In the genomic region with DNA sequence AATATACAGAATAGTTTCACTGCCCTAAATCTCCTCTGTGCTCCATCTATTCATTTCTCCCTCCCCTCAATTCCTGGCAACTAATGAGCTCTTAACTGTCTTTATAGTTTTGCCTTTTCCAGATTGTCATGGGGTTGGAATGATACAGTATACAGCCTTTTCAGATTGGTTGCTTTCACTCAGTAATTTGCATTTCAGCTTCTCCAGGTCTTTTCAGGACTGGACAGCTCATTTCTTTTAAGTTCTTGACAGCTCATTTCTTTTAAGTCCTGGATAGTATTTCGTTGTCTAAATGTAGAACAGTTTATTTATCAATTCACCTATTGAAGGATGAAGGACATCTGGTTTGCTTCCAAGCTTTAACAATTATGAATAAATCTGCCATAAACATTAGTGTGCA, we compare ENCODE assay signal across 26 cellular contexts. TPM values are rescaled to one million over a fixed set of nuclear protein-coding genes. Genes with fewer than 3 reads are reported as not detected.
DNase-seq lines count a peak whose midpoint lies in the region; FAIRE-seq and TF ChIP-seq lines count a peak whose summit lies in the region.
"Had no signal": no experiment of that assay in that cellular context is flagged by ENCODE, and none has a peak within 500 bp of the region (broad histone marks: within the 10 kb centered on the region; RNA-seq: fewer than 3 reads in every experiment).

No MANE protein-coding gene starts in this region.

- H3K4me1 Mint-ChIP-seq in MCF 10A (ENCODE audit: insufficient read depth, unreplicated experiment), result no peaks in the 10 kb centered on the region
- H3K4me1 Mint-ChIP-seq: CD14-positive monocyte; CD4-positive, alpha-beta memory T cell had no signal

- POLR2A ChIA-PET in MCF 10A (lab: Yijun Ruan, JAX), result interaction anchor here (0.6 kb wide), 1 partner anchor 210 kb away, joined by 3 read pairs; no protein-coding TSS in a partner anchor

- TF ChIP-seq POLR2A in breast epithelium (IDR thresholded peaks at IDR 0.05), result no peak
- no peak for TF ChIP-seq POLR2A in H54 (IDR thresholded peaks at IDR 0.05; ENCODE audit: low read depth, low read length)

- no peak overlapping the region for H3K9ac ChIP-seq in mammary epithelial cell (ENCODE audit: insufficient read depth, low read length)
- no peak overlapping the region for H3K9ac ChIP-seq in GM23248
- H3K9ac ChIP-seq in kidney (ENCODE audit: low read length in 2 of 2), result no peak overlapping the region
- H3K9ac ChIP-seq: BLaER1 had no signal

- H4K20me1 ChIP-seq in mammary epithelial cell (ENCODE audit: insufficient read depth, low read length) (no peaks in the 10 kb centered on the region), GM23248 (ENCODE audit: insufficient read depth) (no peaks in the 10 kb centered on the region)
- H4K20me1 ChIP-seq: BLaER1 had no signal

- H3K36me3 ChIP-seq in breast epithelium (no peaks in the 10 kb centered on the region), mammary epithelial cell (ENCODE audit: insufficient read depth, low read length) (no peaks in the 10 kb centered on the region), GM23248 (ENCODE audit: low read depth) (no peaks in the 10 kb centered on the region), kidney (ENCODE audit: control insufficient read depth in 1 of 2, insufficient read depth in 2 of 2, low read length in 2 of 2) (no peaks in the 10 kb centered on the region)
- H3K36me3 ChIP-seq: BLaER1 had no signal

- in situ Hi-C loops in mammary epithelial cell (cut with MboI; ENCODE audit: low sequenced_read_pairs in 2 of 2) (no loop called here), GM23248 (cut with MboI) (no loop called here)

- no peaks in the 10 kb centered on the region for H3K27me3 Mint-ChIP-seq in MCF 10A (ENCODE audit: insufficient read depth, unreplicated experiment)

- H3K27ac ChIP-seq in breast epithelium, result no peak overlapping the region
- H3K27ac ChIP-seq in mammary epithelial cell (ENCODE audit: insufficient read depth, low read depth, low read length), result no peak overlapping the region
- H3K27ac ChIP-seq in GM23248, result no peak overlapping the region
- H3K27ac ChIP-seq in kidney (ENCODE audit: low read depth in 2 of 2, low read length in 2 of 2), result no peak overlapping the region
- H3K27ac ChIP-seq: BLaER1 had no signal

- dilution Hi-C loops in mammary epithelial cell (cut with HindIII; ENCODE audit: low sequenced_read_pairs), result no loop called here

- H2AFZ ChIP-seq in mammary epithelial cell (ENCODE audit: low read depth, low read length) (no peak overlapping the region), GM23248 (no peak overlapping the region)

- CTCF ChIA-PET in MCF 10A (lab: Yijun Ruan, JAX), result interaction anchor here (0.6 kb wide), 1 partner anchor 451 kb away, joined by 3 read pairs; no protein-coding TSS in a partner anchor
- CTCF ChIA-PET in mammary epithelial cell (lab: Charles Lee; ENCODE audit: low non-redundant PET), result interaction anchor here (0.6 kb wide), 1 partner anchor 11 kb away, joined by 3 read pairs; no protein-coding TSS in a partner anchor

- BruUV-seq in MCF 10A (replicated peaks; lab: Mats Ljungman, UMichigan), result no TSS peak
- no TSS peak for BruUV-seq in mammary epithelial cell (replicated peaks; lab: Mats Ljungman, UMichigan)

- H3K4me3 ChIP-seq in breast epithelium, result no peak overlapping the region
- H3K4me3 ChIP-seq in LNCaP clone FGC (ENCODE audit: low read depth, low read length), result no peak overlapping the region
- no peak overlapping the region for H3K4me3 ChIP-seq in mammary epithelial cell (replicated peaks in 1 of 3; ENCODE audit: insufficient read depth in 1 of 3, low read depth in 2 of 3, low read length in 3 of 3)
- no peak overlapping the region for H3K4me3 ChIP-seq in GM23248
- H3K4me3 ChIP-seq in kidney (ENCODE audit: low read length in 2 of 2), result no peak overlapping the region
- H3K4me3 ChIP-seq: BLaER1, K562 had no signal

- H3K4me2 ChIP-seq in mammary epithelial cell (ENCODE audit: insufficient read depth, low read depth, low read length) (no peak overlapping the region), GM23248 (ENCODE audit: unreplicated experiment) (no peak overlapping the region)
- H3K4me2 ChIP-seq: BLaER1 had no signal

- no peaks in the 10 kb centered on the region for H3K9me2 ChIP-seq in GM23248 (ENCODE audit: insufficient read depth)

- FAIRE-seq in kidney (lab: Jason Lieb, UNC) (no peak), H54 (lab: Jason Lieb, UNC) (no peak)
- FAIRE-seq: D721Med, GM12892, GM18507, HepG2, K562 had no signal

- no peaks in the 10 kb centered on the region for H3K36me3 Mint-ChIP-seq in MCF 10A (ENCODE audit: insufficient read depth, unreplicated experiment)
- H3K36me3 Mint-ChIP-seq: CD14-positive monocyte; CD4-positive, alpha-beta memory T cell had no signal

- no peaks in the 10 kb centered on the region for H3K4me1 ChIP-seq in breast epithelium
- no peaks in the 10 kb centered on the region for H3K4me1 ChIP-seq in mammary epithelial cell (ENCODE audit: insufficient read depth, low read length)
- H3K4me1 ChIP-seq in GM23248 (ENCODE audit: insufficient read depth), result no peaks in the 10 kb centered on the region
- no peaks in the 10 kb centered on the region for H3K4me1 ChIP-seq in kidney (ENCODE audit: control insufficient read depth in 1 of 2, insufficient read depth in 1 of 2, low read depth in 1 of 2, low read length in 2 of 2)
- H3K4me1 ChIP-seq: BLaER1 had no signal

- intact Hi-C loops in MCF 10A (cut with micrococcal nuclease), result no loop called here
- intact Hi-C loops in breast epithelium (cut with DNase I; ENCODE audit: low total_unique reads), result no loop called here
- intact Hi-C loops in mammary epithelial cell (cut with micrococcal nuclease), result no loop called here
- intact Hi-C loops in kidney (cut with DNase I), result no loop called here

- DNase-seq in MCF 10A (ENCODE audit: unreplicated experiment) (peak; percentile 14), breast epithelium (ENCODE audit: low spot score in 2 of 2) (no peak), LNCaP clone FGC (ENCODE audit: low read depth) (peak; percentile 19), mammary epithelial cell (peak; percentile 41), GM23248 (no peak), kidney (no peak), H54 (ENCODE audit: insufficient read length, low spot score) (no peak), HuH-7 (ENCODE audit: low spot score) (no peak)
- DNase-seq: 8988T; CD4-positive, alpha-beta memory T cell; DMS153; DMS79; GDM1; HCEC 1CT; HFFc6 had no signal

- H3K79me2 ChIP-seq in mammary epithelial cell (ENCODE audit: insufficient read depth, low read length), result no peaks in the 10 kb centered on the region
- H3K79me2 ChIP-seq in GM23248 (ENCODE audit: insufficient read depth), result no peaks in the 10 kb centered on the region

- TF ChIP-seq CTCF in MCF 10A (IDR thresholded peaks at IDR 0.05; ENCODE audit: unreplicated experiment), result no peak
- TF ChIP-seq CTCF in breast epithelium (IDR thresholded peaks at IDR 0.05), result no peak
- no peak for TF ChIP-seq CTCF in LNCaP clone FGC (IDR thresholded peaks at IDR 0.05; ENCODE audit: control insufficient read depth, extremely low read depth, insufficient read depth)
- no peak for TF ChIP-seq CTCF in mammary epithelial cell (conservative IDR thresholded peaks at IDR 0.05 in 1 of 2, IDR thresholded peaks at IDR 0.05 in 1 of 2; ENCODE audit: extremely low read depth in 1 of 2, insufficient read depth in 1 of 2, low read depth in 1 of 2, low read length in 2 of 2)
- TF ChIP-seq CTCF in kidney (IDR thresholded peaks at IDR 0.05; ENCODE audit: borderline replicate concordance, extremely low read depth, insufficient read depth), result no peak

- WGBS in mammary epithelial cell (ENCODE audit: low coverage, missing lambda C conversion rate), result 0% methylated on average over 1 of the region's 1 CpG
- 0 to 4% methylated on average over 1 of the region's 1 CpG for WGBS in GM23248 (ENCODE audit: low coverage in 1 of 2, low lambda C conversion rate in 2 of 2, missing lambda C conversion rate in 2 of 2), 2 experiments

- H3K27me3 ChIP-seq in breast epithelium (no peaks in the 10 kb centered on the region), mammary epithelial cell (ENCODE audit: insufficient read depth, low read length) (no peaks in the 10 kb centered on the region), GM23248 (replicated peaks; ENCODE audit: insufficient read depth) (no peaks in the 10 kb centered on the region)
- H3K27me3 ChIP-seq: BLaER1 had no signal

- no peak overlapping the region for H3K4me3 Mint-ChIP-seq in MCF 10A (ENCODE audit: unreplicated experiment)
- H3K4me3 Mint-ChIP-seq: CD14-positive monocyte; CD4-positive, alpha-beta memory T cell; HFFc6 had no signal

- H3K27ac Mint-ChIP-seq in MCF 10A (ENCODE audit: low read depth, unreplicated experiment), result no peak overlapping the region
- H3K27ac Mint-ChIP-seq: CD14-positive monocyte; CD4-positive, alpha-beta memory T cell; HFFc6 had no signal

- no peaks in the 10 kb centered on the region for H3F3A ChIP-seq in GM23248 (ENCODE audit: insufficient read depth)

- H3K9me3 ChIP-seq in breast epithelium (peaks cover 13 to 23% of the 10 kb centered on the region in 2 donors), mammary epithelial cell (replicated peaks; ENCODE audit: insufficient read depth, low read length) (no peaks in the 10 kb centered on the region), GM23248 (ENCODE audit: low read depth) (peaks cover 6% of the 10 kb centered on the region), kidney (ENCODE audit: control insufficient read depth in 1 of 2, low read length in 2 of 2) (peaks cover 0 to 7% of the 10 kb centered on the region in 2 donors)

- H3K9me3 Mint-ChIP-seq in MCF 10A (ENCODE audit: unreplicated experiment), result no peaks in the 10 kb centered on the region

RNA-seq across cellular contexts. Expression of a gene that starts 22.6 kb away (rescaled TPM):
- total RNA-seq in MCF 10A (2022) (not detected in 2 replicates), breast epithelium (not detected), mammary epithelial cell (not detected), kidney (not detected)
- polyA plus RNA-seq in mammary epithelial cell (not detected), GM23248 (2016; fragmentation: Nextera tagmentation; extraction: Ambion mirVana) (not detected in 2 replicates), kidney (ENCODE audit: insufficient read depth, low read depth, low replicate concordance) (not detected)
- not detected for polyA minus RNA-seq in mammary epithelial cell
- total RNA-seq in GM23248 (2014; rRNA removed; shearing (Covaris generic)), result not detected in 2 replicates
- total RNA-seq: A673; CD4-positive, alpha-beta memory T cell; Daoy; H4; HepG2; HFFc6; K562 had no signal
- polyA plus RNA-seq: AG04450; CD14-positive monocyte; CD4-positive, alpha-beta memory T cell; HepG2; K562 had no signal

RNA-seq across cellular contexts. Expression of a gene that starts 51.1 kb away (rescaled TPM):
- total RNA-seq in MCF 10A (2022), result not detected in 2 replicates
- not detected for total RNA-seq in breast epithelium
- total RNA-seq in mammary epithelial cell, result not detected
- not detected for polyA plus RNA-seq in mammary epithelial cell
- not detected for polyA minus RNA-seq in mammary epithelial cell
- not detected in 2 replicates for total RNA-seq in GM23248 (2014; rRNA removed; shearing (Covaris generic))
- not detected in 2 replicates for polyA plus RNA-seq in GM23248 (2016; fragmentation: Nextera tagmentation; extraction: Ambion mirVana)
- not detected for total RNA-seq in kidney
- polyA plus RNA-seq in kidney (ENCODE audit: insufficient read depth, low read depth, low replicate concordance), result not detected
- total RNA-seq: A673; CD4-positive, alpha-beta memory T cell; Daoy; H4; HepG2; HFFc6; K562 had no signal
- polyA plus RNA-seq: AG04450; CD14-positive monocyte; CD4-positive, alpha-beta memory T cell; HepG2; K562 had no signal

RNA-seq across cellular contexts. Expression of a gene that starts 53.3 kb away (rescaled TPM):
- total RNA-seq in MCF 10A (2022) (not detected in 2 replicates), breast epithelium (not detected), mammary epithelial cell (not detected), kidney (not detected)
- polyA plus RNA-seq in mammary epithelial cell (not detected), GM23248 (2016; fragmentation: Nextera tagmentation; extraction: Ambion mirVana) (not detected in 2 replicates), kidney (ENCODE audit: insufficient read depth, low read depth, low replicate concordance) (not detected)
- polyA minus RNA-seq in mammary epithelial cell, result not detected
- total RNA-seq in GM23248 (2014; rRNA removed; shearing (Covaris generic)), result not detected in 2 replicates
- total RNA-seq: A673; CD4-positive, alpha-beta memory T cell; Daoy; H4; HepG2; HFFc6; K562 had no signal
- polyA plus RNA-seq: AG04450; CD14-positive monocyte; CD4-positive, alpha-beta memory T cell; HepG2; K562 had no signal

RNA-seq across cellular contexts. Expression of a gene that starts 59.3 kb away (rescaled TPM):
- total RNA-seq in MCF 10A (2022) (not detected in 2 replicates), breast epithelium (not detected), mammary epithelial cell (not detected), kidney (not detected)
- polyA plus RNA-seq in mammary epithelial cell (not detected), GM23248 (2016; fragmentation: Nextera tagmentation; extraction: Ambion mirVana) (not detected in 2 replicates), kidney (ENCODE audit: insufficient read depth, low read depth, low replicate concordance) (not detected)
- not detected for polyA minus RNA-seq in mammary epithelial cell
- not detected in 2 replicates for total RNA-seq in GM23248 (2014; rRNA removed; shearing (Covaris generic))
- total RNA-seq: A673; CD4-positive, alpha-beta memory T cell; Daoy; H4; HepG2; HFFc6; K562 had no signal
- polyA plus RNA-seq: AG04450; CD14-positive monocyte; CD4-positive, alpha-beta memory T cell; HepG2; K562 had no signal

Comparison
In these comparisons a context has a peak if more than half of its experiments do, and no peak if none do; other contexts are left out.
1. DNase-seq: peak in MCF 10A (single experiment), LNCaP clone FGC (single experiment) and mammary epithelial cell (single experiment); none in breast epithelium (0 of 2), GM23248 (single experiment), kidney (single experiment), H54 (single experiment) and HuH-7 (single experiment).